In genomic region chr6:105137388-105137787, GRCh38 we compare ENCODE assay signal across 8 cellular contexts. TPM values are rescaled to one million over a fixed set of nuclear protein-coding genes. Genes with fewer than 3 reads are reported as not detected.
DNase-seq lines count a peak whose midpoint lies in the region; ATAC-seq and FAIRE-seq lines count a peak whose summit lies in the region.

No MANE protein-coding gene starts in this region.

- DNase-seq in NCI-H510A treated with DMSO at 0.1 percent for 48 hours (lab: John Stamatoyannopoulos, UW) (peak; percentile 22), NCI-H510A (lab: John Stamatoyannopoulos, UW) (no peak), small intestine (no peak)
- no peak for DNase-seq in activated T-helper 2 cell treated with anti-CD3 and anti-CD28 coated beads, Interferon-gamma antibody, Interleukin-2, Interleukin-4, amounts not matched to agents 10 μg/mL and 5 μg/mL and 100 μg/mL, durations not matched to agents 14 hours and 24 hours and 36 hours (ENCODE audit: low spot score)

- peaks cover 3% of the 10 kb centered on the region for H3K4me1 Mint-ChIP-seq in activated T-helper 2 cell treated with anti-CD3 and anti-CD28 coated beads, Interferon-gamma antibody, Interleukin-2, Interleukin-4, amounts not matched to agents 10 μg/mL and 5 μg/mL and 100 μg/mL, durations not matched to agents 14 hours and 24 hours and 36 hours (ENCODE audit: low read depth)

- no peak overlapping the region for H3K27ac Mint-ChIP-seq in activated T-helper 2 cell treated with anti-CD3 and anti-CD28 coated beads, Interferon-gamma antibody, Interleukin-2, Interleukin-4, amounts not matched to agents 10 μg/mL and 5 μg/mL and 100 μg/mL, durations not matched to agents 14 hours and 24 hours and 36 hours

- peaks cover 73% of the 10 kb centered on the region for H3K27me3 Mint-ChIP-seq in activated T-helper 2 cell treated with anti-CD3 and anti-CD28 coated beads, Interferon-gamma antibody, Interleukin-2, Interleukin-4, amounts not matched to agents 10 μg/mL and 5 μg/mL and 100 μg/mL, durations not matched to agents 14 hours and 24 hours and 36 hours (ENCODE audit: low read depth)

- no peaks in the 10 kb centered on the region for H3K27me3 ChIP-seq in small intestine (ENCODE audit: control insufficient read depth in 2 of 2, insufficient read depth in 2 of 2, low read length in 2 of 2)

- H3K4me3 ChIP-seq in iPS-11a (ENCODE audit: low read depth, low read length) (peak overlapping the region; percentile 50), small intestine (ENCODE audit: low read depth in 1 of 2, low read length in 2 of 2) (peak overlapping the region; percentile 46 to 79)

- FAIRE-seq in small intestine (lab: Jason Lieb, UNC) = no peak

- no peaks in the 10 kb centered on the region for H3K36me3 Mint-ChIP-seq in activated T-helper 2 cell treated with anti-CD3 and anti-CD28 coated beads, Interferon-gamma antibody, Interleukin-2, Interleukin-4, amounts not matched to agents 10 μg/mL and 5 μg/mL and 100 μg/mL, durations not matched to agents 14 hours and 24 hours and 36 hours (ENCODE audit: low read depth)

- H3K9me3 Mint-ChIP-seq in activated T-helper 2 cell treated with anti-CD3 and anti-CD28 coated beads, Interferon-gamma antibody, Interleukin-2, Interleukin-4, amounts not matched to agents 10 μg/mL and 5 μg/mL and 100 μg/mL, durations not matched to agents 14 hours and 24 hours and 36 hours = no peaks in the 10 kb centered on the region

- H3K27ac ChIP-seq in small intestine (ENCODE audit: low read depth in 1 of 2, low read length in 1 of 2) = no peak overlapping the region

- intact Hi-C loops in activated T-helper 2 cell treated with anti-CD3 and anti-CD28 coated beads, Interferon-gamma antibody, Interleukin-2, Interleukin-4, amounts not matched to agents 10 μg/mL and 5 μg/mL and 100 μg/mL, durations not matched to agents 14 hours and 24 hours and 36 hours (cut with micrococcal nuclease) = loop anchor here (5.0 kb wide), 1 partner anchor 180 kb away; the partner anchor contains the start of gene LIN28B

- no peaks in the 10 kb centered on the region for H3K36me3 ChIP-seq in small intestine (ENCODE audit: control insufficient read depth in 2 of 2, insufficient read depth in 2 of 2, low read length in 2 of 2)

- no peaks in the 10 kb centered on the region for H3K9me3 ChIP-seq in small intestine (ENCODE audit: control insufficient read depth, low read depth)

- peak overlapping the region; percentile 59 for H3K4me3 Mint-ChIP-seq in activated T-helper 2 cell treated with anti-CD3 and anti-CD28 coated beads, Interferon-gamma antibody, Interleukin-2, Interleukin-4, amounts not matched to agents 10 μg/mL and 5 μg/mL and 100 μg/mL, durations not matched to agents 14 hours and 24 hours and 36 hours (ENCODE audit: low read depth)

- ATAC-seq in HG02588 (IDR thresholded peaks at IDR 0.05; ENCODE audit: unreplicated experiment) (no peak), HG02852 (IDR thresholded peaks at IDR 0.05; ENCODE audit: unreplicated experiment) (no peak), HG02884 (IDR thresholded peaks at IDR 0.05; ENCODE audit: unreplicated experiment) (no peak)

- no peaks in the 10 kb centered on the region for H3K4me1 ChIP-seq in small intestine (ENCODE audit: control insufficient read depth in 2 of 2, insufficient read depth in 1 of 2, low read depth in 1 of 2, low read length in 1 of 2)

- 4 to 18% (median 15%) methylated on average over 32 of the region's 32 CpGs for WGBS in small intestine, 3 donors

RNA-seq across cellular contexts. Expression of gene POPDC3, which starts 42.4 kb away (rescaled TPM):
- not detected in 2 replicates for total RNA-seq in activated T-helper 2 cell treated with anti-CD3 and anti-CD28 coated beads, Interferon-gamma antibody, Interleukin-2, Interleukin-4, amounts not matched to agents 10 μg/mL and 5 μg/mL and 100 μg/mL, durations not matched to agents 14 hours and 24 hours and 36 hours
- polyA plus RNA-seq in small intestine = under 1 TPM in 2 of 3 donors, not detected in 1; 0.24 to 0.54 TPM
